In genomic region chr6:2915150-2915549, GRCh38 we compare ENCODE assay signal across 20 cellular contexts.
"Had no signal": no experiment of that assay in that cellular context is flagged by ENCODE, and none has a peak within 500 bp of the region (broad histone marks: within the 10 kb centered on the region; RNA-seq: fewer than 3 reads in every experiment).

No MANE protein-coding gene starts in this region.

- DNase-seq: cortex of kidney; effector memory CD4-positive, alpha-beta T cell; esophagus squamous epithelium; foreskin fibroblast; glutamatergic neuron; kidney; left cardiac atrium; left ventricle myocardium superior; mucosa of descending colon; natural killer cell; nucleus accumbens; pancreas; right cardiac atrium; small intestine; stimulated activated CD4-positive, alpha-beta T cell treated with anti-CD3 and anti-CD28 coated beads, Interleukin-12 subunit alpha, Interleukin-12 subunit beta, amount 100 ng/mL, for 4 hours; stimulated activated naive CD4-positive, alpha-beta T cell treated with Interleukin-2 at 50 U/mL for 16 hours had no signal

- H3K36me3 ChIP-seq: esophagus squamous epithelium, gastroesophageal sphincter, neural progenitor cell, pancreas had no signal

- H3K9me3 ChIP-seq: esophagus squamous epithelium, gastroesophageal sphincter, mucosa of descending colon, pancreas had no signal

- H3K4me2 ChIP-seq: neural progenitor cell had no signal

- H3K9me3 Mint-ChIP-seq: natural killer cell had no signal

- H3K27ac ChIP-seq: epithelial cell of prostate, esophagus squamous epithelium, gastroesophageal sphincter, neural progenitor cell, pancreas had no signal

- H3K4me3 Mint-ChIP-seq: neural progenitor cell had no signal

- H3K36me3 Mint-ChIP-seq: natural killer cell had no signal

- H3K9ac ChIP-seq: neural progenitor cell had no signal

- H3K27me3 ChIP-seq: esophagus squamous epithelium, gastroesophageal sphincter, pancreas had no signal

- H3K4me3 ChIP-seq: esophagus squamous epithelium, gastroesophageal sphincter, mucosa of descending colon, neural progenitor cell, pancreas had no signal

- H3K4me1 ChIP-seq: gastroesophageal sphincter, pancreas had no signal

- H3K27me3 Mint-ChIP-seq: progenitor cell of endocrine pancreas had no signal

- H2AFZ ChIP-seq: neural progenitor cell had no signal

- H3K27ac Mint-ChIP-seq: neural progenitor cell, progenitor cell of endocrine pancreas had no signal

- FAIRE-seq: kidney, pancreas, small intestine had no signal
